20 cellular contexts compared by ENCODE assay signal in the genomic region with DNA sequence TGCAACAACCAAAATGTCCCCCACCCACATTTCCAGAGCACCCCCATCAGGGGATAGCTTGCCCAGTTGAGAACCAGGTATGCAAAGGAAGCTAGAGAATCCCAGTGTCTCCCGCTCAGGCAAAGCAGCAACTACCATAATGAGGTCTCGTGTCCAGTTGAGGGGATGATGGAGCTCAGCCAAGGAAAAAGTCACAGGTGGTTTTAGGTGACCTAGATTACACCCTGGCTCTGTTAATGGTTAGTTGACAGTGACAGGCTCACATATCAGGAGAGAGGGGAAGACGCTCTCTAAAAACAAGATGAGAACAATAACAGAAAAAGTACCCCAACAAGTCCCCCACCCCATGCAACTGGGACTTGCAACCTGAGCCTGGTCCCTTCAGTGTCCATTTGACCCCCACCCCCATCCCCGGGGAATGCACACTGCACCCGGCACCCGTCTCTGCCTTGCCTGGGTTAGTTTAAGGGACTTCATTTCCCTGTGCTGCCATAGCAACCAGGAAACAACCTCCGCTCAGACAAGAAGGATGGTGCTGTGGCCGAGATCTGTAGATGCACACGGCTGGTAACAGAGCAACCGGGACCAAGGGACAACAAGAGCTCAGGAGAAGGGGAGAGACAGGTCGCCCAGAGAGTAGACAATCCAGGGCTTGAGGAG. TPM values are rescaled to one million over a fixed set of nuclear protein-coding genes. Genes with fewer than 3 reads are reported as not detected.
DNase-seq lines count a peak whose midpoint lies in the region; ATAC-seq and TF ChIP-seq lines count a peak whose summit lies in the region.
"Had no signal": no experiment of that assay in that cellular context is flagged by ENCODE, and none has a peak within 500 bp of the region (broad histone marks: within the 10 kb centered on the region; RNA-seq: fewer than 3 reads in every experiment).

Gene KIAA2012, plus strand, starts transcription at position 519 of the 660 bp plus-strand sequence. CDS start 373 bp downstream, outside the sequence.

- no peak for TF ChIP-seq CTCF in neural crest cell (conservative IDR thresholded peaks at IDR 0.05)

- H3K27me3 Mint-ChIP-seq in neural crest cell (ENCODE audit: low read depth): no peaks in the 10 kb centered on the region

- peak; percentile 47 for DNase-seq in ELF-1 (ENCODE audit: low read depth, low spot score)
- DNase-seq in NCI-H2227 (lab: John Stamatoyannopoulos, UW; ENCODE audit: unreplicated experiment): peak; percentile 76
- DNase-seq in cerebellum (ENCODE audit: low spot score): peak; percentile 56
- DNase-seq in neural crest cell (ENCODE audit: low read depth, low spot score): no peak
- no peak for DNase-seq in UCSD-AML1 (lab: John Stamatoyannopoulos, UW; ENCODE audit: unreplicated experiment)
- DNase-seq in activated CD8-positive, alpha-beta memory T cell treated with anti-CD3 and anti-CD28 coated beads, Interleukin-2, amount 50 U/mL, for 4 hours: no peak
- DNase-seq in mesenteric fat pad (ENCODE audit: low spot score): no peak
- DNase-seq: activated B cell treated with CpG ODN at 0.5 μM for 24 hours, cortex of kidney, kidney, midbrain, NCI-H2029 treated with DMSO at 0.1 percent for 48 hours, Right ventricle myocardium superior, T-helper 17 cell, transverse colon had no signal

- no peaks in the 10 kb centered on the region for H3K36me3 Mint-ChIP-seq in neural crest cell (ENCODE audit: low read depth)
- H3K36me3 Mint-ChIP-seq: stimulated activated memory B cell treated with anti-CD40 and anti-IgM and Interleukin-4, amounts not matched to agents 10 μg/mL and 1 μg/mL and 100 μg/mL, for 72 hours had no signal

- H3K4me3 Mint-ChIP-seq in neural crest cell: no peak within 1 kb of the TSS
- H3K4me3 Mint-ChIP-seq: activated B cell treated with CpG ODN at 0.5 μM for 24 hours; stimulated activated memory B cell treated with anti-CD40 and anti-IgM and Interleukin-4, amounts not matched to agents 10 μg/mL and 1 μg/mL and 100 μg/mL, for 72 hours; T-helper 17 cell had no signal

- H3K4me1 Mint-ChIP-seq in neural crest cell: peaks cover 22% of the 10 kb centered on the region
- H3K4me1 Mint-ChIP-seq: activated B cell treated with CpG ODN at 0.5 μM for 24 hours; stimulated activated memory B cell treated with anti-CD40 and anti-IgM and Interleukin-4, amounts not matched to agents 10 μg/mL and 1 μg/mL and 100 μg/mL, for 72 hours had no signal

- ATAC-seq in GM21786 (IDR thresholded peaks at IDR 0.05; ENCODE audit: unreplicated experiment): no peak
- ATAC-seq: stimulated activated memory B cell treated with anti-CD40 and anti-IgM and Interleukin-4, amounts not matched to agents 10 μg/mL and 1 μg/mL and 100 μg/mL, for 72 hours; T-helper 17 cell had no signal

- H3K9me3 Mint-ChIP-seq in neural crest cell: no peaks in the 10 kb centered on the region
- H3K9me3 Mint-ChIP-seq: activated B cell treated with CpG ODN at 0.5 μM for 24 hours; stimulated activated memory B cell treated with anti-CD40 and anti-IgM and Interleukin-4, amounts not matched to agents 10 μg/mL and 1 μg/mL and 100 μg/mL, for 72 hours had no signal

- H3K27ac Mint-ChIP-seq in neural crest cell (ENCODE audit: unreplicated experiment): peak within 1 kb of the TSS; percentile 51
- H3K27ac Mint-ChIP-seq: activated B cell treated with CpG ODN at 0.5 μM for 24 hours; stimulated activated memory B cell treated with anti-CD40 and anti-IgM and Interleukin-4, amounts not matched to agents 10 μg/mL and 1 μg/mL and 100 μg/mL, for 72 hours; T-helper 17 cell had no signal

RNA-seq across cellular contexts. Expression of gene KIAA2012, which starts in this region (rescaled TPM):
- 1.00 TPM for total RNA-seq in cerebellum
- 0.07 and 0.34 TPM in 2 replicates for total RNA-seq in neural crest cell
- total RNA-seq in mesenteric fat pad: not detected
- total RNA-seq: activated B cell treated with CpG ODN at 0.5 μM for 24 hours, H7, kidney, MCF 10A, osteocyte, Right ventricle myocardium superior, T-helper 17 cell, transverse colon had no signal

Comparison
In these comparisons a context has a peak if more than half of its experiments do, and no peak if none do; other contexts are left out.
1. Peak in DNase-seq in cerebellum; RNA of the gene not detected or under 1 TPM.
2. DNase-seq: peak in ELF-1 (single experiment) and NCI-H2227 (single experiment); none in neural crest cell (single experiment), UCSD-AML1 (single experiment), activated CD8-positive, alpha-beta memory T cell treated with anti-CD3 and anti-CD28 coated beads, Interleukin-2, amount 50 U/mL, for 4 hours (single experiment) and mesenteric fat pad (single experiment).